11 cellular contexts compared by ENCODE assay signal in genomic region chr4:40059362-40059761, GRCh38. TPM values are rescaled to one million over a fixed set of nuclear protein-coding genes. Genes with fewer than 3 reads are reported as not detected.
DNase-seq lines count a peak whose midpoint lies in the region; ATAC-seq and TF ChIP-seq lines count a peak whose summit lies in the region.
"Had no signal": no experiment of that assay in that cellular context is flagged by ENCODE, and none has a peak within 500 bp of the region (broad histone marks: within the 10 kb centered on the region; RNA-seq: fewer than 3 reads in every experiment).

No MANE protein-coding gene starts in this region.

- H2BK5ac ChIP-seq in H9 (ENCODE audit: insufficient read length, low read length): no peak overlapping the region

- H3K27me3 Mint-ChIP-seq in H9 (ENCODE audit: low read depth): no peaks in the 10 kb centered on the region
- H3K27me3 Mint-ChIP-seq in activated naive CD8-positive, alpha-beta T cell treated with anti-CD3 and anti-CD28 coated beads, Interleukin-2, amount 10 ng/mL, durations not matched to agents 7 days and 5 days: no peaks in the 10 kb centered on the region
- H3K27me3 Mint-ChIP-seq in naive thymus-derived CD8-positive, alpha-beta T cell: no peaks in the 10 kb centered on the region

- POLR2A ChIA-PET in activated naive CD8-positive, alpha-beta T cell treated with anti-CD3 and anti-CD28 coated beads, Interleukin-2, amount 10 ng/mL, durations not matched to agents 7 days and 5 days (lab: Charles Lee): interaction anchor here (0.6 to 6.5 kb wide), 4 partner anchors 136 to 638 kb away, joined by 3 to 134 read pairs (median 12); partner anchors contain the start of gene RHOH
- POLR2A ChIA-PET in naive thymus-derived CD8-positive, alpha-beta T cell (lab: Charles Lee): interaction anchor here (0.9 kb wide), 1 partner anchor 114 kb away, joined by 3 read pairs; no protein-coding TSS in a partner anchor

- H2BK15ac ChIP-seq in H9 (ENCODE audit: low read depth, low read length): no peak overlapping the region

- no peaks in the 10 kb centered on the region for H3K9me3 ChIP-seq in H9 (ENCODE audit: control insufficient read depth, low read depth, low read length)
- H3K9me3 ChIP-seq: upper lobe of right lung had no signal

- peak overlapping the region; percentile 71 to 83; a peak in 4 of 5 replicates for H3K4me3 Mint-ChIP-seq in H9
- peak overlapping the region; percentile 95 for H3K4me3 Mint-ChIP-seq in activated naive CD8-positive, alpha-beta T cell treated with anti-CD3 and anti-CD28 coated beads, Interleukin-2, amount 10 ng/mL, durations not matched to agents 7 days and 5 days
- H3K4me3 Mint-ChIP-seq in naive thymus-derived CD8-positive, alpha-beta T cell: peak overlapping the region in 9 of 10 donors; percentile 16 to 95 (median 65)

- H3K9me3 Mint-ChIP-seq in H9: no peaks in the 10 kb centered on the region; a peak in 1 of 5 replicates
- no peaks in the 10 kb centered on the region for H3K9me3 Mint-ChIP-seq in activated naive CD8-positive, alpha-beta T cell treated with anti-CD3 and anti-CD28 coated beads, Interleukin-2, amount 10 ng/mL, durations not matched to agents 7 days and 5 days
- no peaks in the 10 kb centered on the region for H3K9me3 Mint-ChIP-seq in naive thymus-derived CD8-positive, alpha-beta T cell

- no peak overlapping the region for H3K4me2 ChIP-seq in H9 (ENCODE audit: insufficient read depth, insufficient read length, low read length)

- no peaks in the 10 kb centered on the region for H4K20me1 ChIP-seq in H9 (ENCODE audit: control insufficient read depth, insufficient read depth, insufficient read length)

- no peak overlapping the region for H3K14ac ChIP-seq in H9 (ENCODE audit: insufficient read depth, low read length)

- H3K79me1 ChIP-seq in H9 (ENCODE audit: insufficient read depth, low read depth, low read length, poor library complexity, severe bottlenecking): peaks cover 10% of the 10 kb centered on the region

- H3K27ac ChIP-seq in H9 (ENCODE audit: insufficient read length, low read depth, low read length): no peak overlapping the region

- H3K23ac ChIP-seq in H9 (ENCODE audit: insufficient read length, low read depth, low read length): no peak overlapping the region

- no peak overlapping the region for H2BK20ac ChIP-seq in H9 (ENCODE audit: low read depth, low read length, poor library complexity, severe bottlenecking)

- H3T11ph ChIP-seq in H9 (ENCODE audit: low read length): no peak overlapping the region

- H2AFZ ChIP-seq in H9 (ENCODE audit: low read length): no peak overlapping the region

- H4K5ac ChIP-seq in H9 (ENCODE audit: insufficient read length, low read depth, low read length): no peak overlapping the region

- peaks cover 12% of the 10 kb centered on the region; the same call in 1 of the 2 replicates for H3K79me2 ChIP-seq in H9 (ENCODE audit: insufficient read depth, low read length)

- no peaks in the 10 kb centered on the region for H3K4me1 ChIP-seq in H9 (ENCODE audit: insufficient read depth, low read length)

- peaks cover 26 to 36% of the 10 kb centered on the region in 2 experiments for H3K4me1 Mint-ChIP-seq in H9
- H3K4me1 Mint-ChIP-seq in activated naive CD8-positive, alpha-beta T cell treated with anti-CD3 and anti-CD28 coated beads, Interleukin-2, amount 10 ng/mL, durations not matched to agents 7 days and 5 days: peaks cover 27% of the 10 kb centered on the region
- H3K4me1 Mint-ChIP-seq in naive thymus-derived CD8-positive, alpha-beta T cell: peaks cover 17 to 47% (median 37%) of the 10 kb centered on the region in 4 donors

- H3K9ac ChIP-seq in H9 (ENCODE audit: extremely low read depth, insufficient read length, low read length): no peak overlapping the region

- no peak overlapping the region for H2AK5ac ChIP-seq in H9 (ENCODE audit: insufficient read length, low read length)

- peaks cover 15 to 36% (median 24%) of the 10 kb centered on the region in 3 experiments for H3K36me3 Mint-ChIP-seq in H9 (ENCODE audit: insufficient read depth in 1 of 3, low read depth in 3 of 3)
- H3K36me3 Mint-ChIP-seq in activated naive CD8-positive, alpha-beta T cell treated with anti-CD3 and anti-CD28 coated beads, Interleukin-2, amount 10 ng/mL, durations not matched to agents 7 days and 5 days: peaks cover 29% of the 10 kb centered on the region
- peaks cover 8 to 30% (median 13%) of the 10 kb centered on the region in 3 donors for H3K36me3 Mint-ChIP-seq in naive thymus-derived CD8-positive, alpha-beta T cell

- peak; percentile 25 for DNase-seq in NCI-H748 (lab: John Stamatoyannopoulos, UW; ENCODE audit: unreplicated experiment)
- DNase-seq in NCI-H748 treated with DMSO at 0.1 percent for 48 hours (lab: John Stamatoyannopoulos, UW): no peak
- DNase-seq in H9: no peak
- no peak for DNase-seq in activated naive CD8-positive, alpha-beta T cell treated with anti-CD3 and anti-CD28 coated beads, Interleukin-2, amount 10 ng/mL, durations not matched to agents 7 days and 5 days
- DNase-seq in naive thymus-derived CD8-positive, alpha-beta T cell: no peak
- no peak for DNase-seq in cerebellar cortex (ENCODE audit: low spot score)
- DNase-seq: hippocampal formation, IMR-90, upper lobe of right lung had no signal

- no peak for TF ChIP-seq CTCF in H9 (conservative IDR thresholded peaks at IDR 0.05)

- H3K23me2 ChIP-seq in H9 (ENCODE audit: insufficient read length, low read depth, low read length, poor library complexity, severe bottlenecking): peaks cover 17% of the 10 kb centered on the region

- no CpG with 5 or more reads among the region's 6 CpGs for WGBS in H9 (ENCODE audit: extremely low coverage, insufficient read length, low lambda C conversion rate)

- H3K18ac ChIP-seq in H9 (ENCODE audit: insufficient read length, low read depth, low read length): no peak overlapping the region

- no peak overlapping the region for H3K4ac ChIP-seq in H9 (ENCODE audit: low read depth, low read length)

- peak overlapping the region in 2 of 3 experiments; percentile 18 to 44; a peak in 3 of 7 replicates for H3K27ac Mint-ChIP-seq in H9
- peak overlapping the region; percentile 76 for H3K27ac Mint-ChIP-seq in activated naive CD8-positive, alpha-beta T cell treated with anti-CD3 and anti-CD28 coated beads, Interleukin-2, amount 10 ng/mL, durations not matched to agents 7 days and 5 days
- peak overlapping the region in 5 of 10 donors; percentile 7 to 54 (median 31) for H3K27ac Mint-ChIP-seq in naive thymus-derived CD8-positive, alpha-beta T cell

- no peak overlapping the region for H2BK120ac ChIP-seq in H9 (ENCODE audit: low read depth, low read length, poor library complexity, severe bottlenecking)

- no peak overlapping the region for H2BK12ac ChIP-seq in H9 (ENCODE audit: insufficient read length, low read depth, low read length)

- no peak overlapping the region for H3K56ac ChIP-seq in H9 (ENCODE audit: insufficient read length, low read depth, low read length)

- no peaks in the 10 kb centered on the region for H3K27me3 ChIP-seq in H9 (ENCODE audit: insufficient read depth, low read length)
- H3K27me3 ChIP-seq: upper lobe of right lung had no signal

- ATAC-seq in activated naive CD8-positive, alpha-beta T cell treated with anti-CD3 and anti-CD28 coated beads, Interleukin-2, amount 10 ng/mL, durations not matched to agents 7 days and 5 days (ENCODE audit: low read depth): no peak
- ATAC-seq in naive thymus-derived CD8-positive, alpha-beta T cell: no peak
- ATAC-seq in HG03159 (IDR thresholded peaks at IDR 0.05; ENCODE audit: unreplicated experiment) (no peak), HG02973 (IDR thresholded peaks at IDR 0.05; ENCODE audit: unreplicated experiment) (no peak)
- ATAC-seq: upper lobe of right lung had no signal

- H4K8ac ChIP-seq in H9 (replicated peaks; ENCODE audit: insufficient read length, low read depth, low read length): no peak overlapping the region

- H4K91ac ChIP-seq in H9 (ENCODE audit: insufficient read length, low read depth, low read length): no peak overlapping the region

RNA-seq across cellular contexts. Expression of gene N4BP2, which starts 2.7 kb away (rescaled TPM):
- 35.0 and 36.4 TPM in 2 replicates for total RNA-seq in H9 (2021)
- 10 to 100 TPM; 31.9 to 33.5 TPM for total RNA-seq in activated naive CD8-positive, alpha-beta T cell treated with anti-CD3 and anti-CD28 coated beads, Interleukin-2, amount 10 ng/mL, durations not matched to agents 7 days and 5 days
- 10 to 100 TPM; 14.8 to 19.0 TPM for total RNA-seq in naive thymus-derived CD8-positive, alpha-beta T cell
- polyA plus RNA-seq in naive thymus-derived CD8-positive, alpha-beta T cell: 10 to 100 TPM; 10.7 to 14.3 (median 13.5) TPM
